ENCODE assay signal across 1 cellular context in the genomic region with DNA sequence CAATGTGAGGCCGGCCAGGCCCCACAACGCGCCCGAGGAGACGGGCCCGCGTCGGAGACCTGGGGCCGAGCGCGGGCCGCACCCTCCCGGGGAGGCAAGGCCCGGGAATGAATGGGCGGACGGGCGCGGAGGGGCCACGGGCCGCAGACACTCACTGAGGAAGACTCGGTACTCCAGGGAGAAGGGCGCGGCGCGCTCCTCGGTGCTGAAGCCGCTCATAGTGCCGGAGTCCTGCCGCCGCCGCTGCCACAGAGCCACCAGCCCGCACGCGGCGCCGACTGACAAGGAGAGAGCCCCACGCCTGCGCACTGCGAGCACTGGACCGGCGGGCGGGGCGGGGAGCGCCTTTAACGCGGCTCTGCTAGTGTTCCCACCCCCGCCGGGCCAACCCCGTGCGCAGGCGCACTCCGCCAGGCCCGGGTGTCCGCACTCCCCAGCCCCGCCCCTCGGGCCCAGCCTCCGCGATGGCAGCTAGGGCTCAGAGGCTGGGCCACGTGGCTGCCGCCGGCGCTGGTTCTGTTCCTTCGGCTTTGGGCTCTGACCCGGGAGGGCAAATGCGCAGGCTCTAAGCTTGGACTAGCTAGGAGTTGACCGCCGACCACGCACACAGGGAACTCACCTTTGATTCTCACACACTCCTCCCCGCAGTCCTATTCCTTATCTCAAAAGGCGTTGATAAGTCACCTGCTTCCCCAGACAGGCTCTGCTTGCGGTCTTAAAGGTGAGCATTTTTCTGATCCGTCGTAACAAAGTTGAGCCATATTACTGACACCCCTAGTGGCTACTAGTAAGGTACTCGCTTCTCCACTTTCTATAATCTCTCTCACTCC.
A peak's percentile ranks its signal among the peaks of the same experiment; 100 is the strongest.
TF ChIP-seq lines count a peak whose summit lies in the region.

A gene (minus strand): TSS at position 321 of the 830 bp plus-strand sequence. CDS start 102 bp downstream, at position 219.

TF ChIP-seq in K562, 482 proteins besides CTCF, POLR2A, EP300 and RAD21 (continued from another document and continues in another):
- TF ChIP-seq, protein P1, sequence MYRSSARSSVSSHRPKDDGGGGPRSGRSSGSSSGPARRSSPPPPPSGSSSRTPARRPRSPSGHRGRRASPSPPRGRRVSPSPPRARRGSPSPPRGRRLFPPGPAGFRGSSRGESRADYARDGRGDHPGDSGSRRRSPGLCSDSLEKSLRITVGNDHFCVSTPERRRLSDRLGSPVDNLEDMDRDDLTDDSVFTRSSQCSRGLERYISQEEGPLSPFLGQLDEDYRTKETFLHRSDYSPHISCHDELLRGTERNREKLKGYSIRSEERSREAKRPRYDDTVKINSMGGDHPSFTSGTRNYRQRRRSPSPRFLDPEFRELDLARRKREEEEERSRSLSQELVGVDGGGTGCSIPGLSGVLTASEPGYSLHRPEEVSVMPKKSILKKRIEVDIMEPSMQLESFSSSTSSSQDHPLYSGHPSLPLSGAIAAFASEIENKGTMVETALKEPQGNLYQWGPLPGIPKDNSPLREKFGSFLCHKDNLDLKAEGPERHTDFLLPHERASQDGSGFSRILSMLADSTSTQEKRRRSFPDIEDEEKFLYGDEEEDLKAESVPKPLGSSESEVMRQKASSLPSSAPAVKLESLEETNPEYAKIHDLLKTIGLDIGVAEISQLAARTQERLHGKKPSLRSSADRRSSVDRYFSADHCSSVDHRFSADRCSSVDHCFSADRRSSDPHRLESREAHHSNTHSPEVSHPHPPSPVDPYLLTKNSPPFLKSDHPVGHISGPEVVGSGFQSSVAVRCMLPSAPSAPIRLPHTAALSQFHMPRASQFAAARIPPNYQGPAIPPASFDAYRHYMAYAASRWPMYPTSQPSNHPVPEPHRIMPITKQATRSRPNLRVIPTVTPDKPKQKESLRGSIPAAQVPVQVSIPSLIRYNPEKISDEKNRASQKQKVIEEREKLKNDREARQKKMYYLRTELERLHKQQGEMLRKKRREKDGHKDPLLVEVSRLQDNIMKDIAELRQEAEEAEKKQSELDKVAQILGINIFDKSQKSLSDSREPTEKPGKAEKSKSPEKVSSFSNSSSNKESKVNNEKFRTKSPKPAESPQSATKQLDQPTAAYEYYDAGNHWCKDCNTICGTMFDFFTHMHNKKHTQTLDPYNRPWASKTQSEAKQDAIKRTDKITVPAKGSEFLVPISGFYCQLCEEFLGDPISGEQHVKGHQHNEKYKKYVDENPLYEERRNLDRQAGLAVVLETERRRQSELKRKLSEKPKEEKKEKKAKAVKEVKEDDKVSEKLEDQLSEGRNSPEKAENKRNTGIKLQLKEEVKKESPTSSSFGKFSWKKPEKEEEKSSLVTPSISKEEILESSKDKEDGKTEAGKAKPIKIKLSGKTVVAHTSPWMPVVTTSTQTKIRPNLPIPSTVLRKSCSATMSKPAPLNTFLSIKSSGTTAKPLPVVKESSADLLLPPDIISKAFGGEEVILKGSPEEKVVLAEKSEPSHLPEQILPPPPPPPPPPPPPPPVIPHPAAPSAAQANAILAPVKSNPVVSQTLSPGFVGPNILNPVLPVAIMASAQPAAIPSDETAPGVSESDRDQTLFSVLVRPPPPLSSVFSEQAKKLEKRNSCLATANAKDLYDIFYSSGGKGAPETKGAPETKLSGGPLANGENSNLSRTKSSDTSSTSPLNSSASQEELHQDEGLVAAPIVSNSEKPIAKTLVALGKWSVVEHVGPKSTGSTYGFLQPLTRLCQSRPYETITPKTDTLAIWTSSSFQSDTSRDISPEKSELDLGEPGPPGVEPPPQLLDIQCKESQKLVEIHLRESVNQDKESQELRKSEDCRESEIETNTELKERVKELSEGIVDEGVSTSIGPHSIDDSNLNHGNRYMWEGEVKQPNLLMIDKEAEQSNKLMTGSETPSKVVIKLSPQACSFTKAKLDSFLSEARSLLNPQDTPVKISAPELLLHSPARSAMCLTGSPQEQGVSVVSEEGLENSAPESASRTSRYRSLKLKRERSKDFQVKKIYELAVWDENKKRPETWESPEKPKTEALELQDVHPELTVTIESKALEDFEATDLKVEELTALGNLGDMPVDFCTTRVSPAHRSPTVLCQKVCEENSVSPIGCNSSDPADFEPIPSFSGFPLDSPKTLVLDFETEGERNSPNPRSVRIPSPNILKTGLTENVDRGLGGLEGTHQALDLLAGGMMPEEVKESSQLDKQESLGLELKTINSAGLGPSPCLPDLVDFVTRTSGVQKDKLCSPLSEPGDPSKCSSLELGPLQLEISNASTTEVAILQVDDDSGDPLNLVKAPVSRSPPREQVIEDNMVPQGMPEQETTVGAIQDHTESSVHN (IDR thresholded peaks at IDR 0.05; ENCODE audit: borderline replicate concordance in 1 of 2, low read depth in 1 of 2): no peak
- TF ChIP-seq SRSF7 (optimal IDR thresholded peaks at IDR 0.05; ENCODE audit: low read depth, low read length) (no peak), ESRRB (CRISPR knock-in tag; IDR thresholded peaks at IDR 0.05; ENCODE audit: borderline replicate concordance) (no peak), RB1 (IDR thresholded peaks at IDR 0.05; ENCODE audit: low read depth) (peak; percentile 86), KDM1A (IDR thresholded peaks at IDR 0.05) (peak; percentile 35 to 49; a peak in 2 of 4 replicates), MAFG (tag; conservative IDR thresholded peaks at IDR 0.05) (no peak), SRSF3 (IDR thresholded peaks at IDR 0.05; ENCODE audit: insufficient read depth, low read length) (no peak), ADNP (tag; IDR thresholded peaks at IDR 0.05) (no peak), ZNF589 (CRISPR knock-in tag; IDR thresholded peaks at IDR 0.05; ENCODE audit: low read depth) (no peak), SMARCA5 (IDR thresholded peaks at IDR 0.05) (0 out of 2 replicates have a peak, but pooled peaks have one; percentile 17), KDM5B (IDR thresholded peaks at IDR 0.05; ENCODE audit: insufficient replicate concordance, low read depth, low read length) (peak; percentile 95), PTRF (tag; IDR thresholded peaks at IDR 0.05) (no peak), HIVEP1 (CRISPR knock-in tag; IDR thresholded peaks at IDR 0.05) (0 out of 2 replicates have a peak, but pooled peaks have one; percentile 74), RBM22 (IDR thresholded peaks at IDR 0.05; ENCODE audit: low read depth, low read length, poor library complexity, severe bottlenecking) (no peak), ZFP1 (CRISPR knock-in tag; IDR thresholded peaks at IDR 0.05) (0 out of 2 replicates have a peak, but pooled peaks have one; percentile 46)
- TF ChIP-seq, protein P2, sequence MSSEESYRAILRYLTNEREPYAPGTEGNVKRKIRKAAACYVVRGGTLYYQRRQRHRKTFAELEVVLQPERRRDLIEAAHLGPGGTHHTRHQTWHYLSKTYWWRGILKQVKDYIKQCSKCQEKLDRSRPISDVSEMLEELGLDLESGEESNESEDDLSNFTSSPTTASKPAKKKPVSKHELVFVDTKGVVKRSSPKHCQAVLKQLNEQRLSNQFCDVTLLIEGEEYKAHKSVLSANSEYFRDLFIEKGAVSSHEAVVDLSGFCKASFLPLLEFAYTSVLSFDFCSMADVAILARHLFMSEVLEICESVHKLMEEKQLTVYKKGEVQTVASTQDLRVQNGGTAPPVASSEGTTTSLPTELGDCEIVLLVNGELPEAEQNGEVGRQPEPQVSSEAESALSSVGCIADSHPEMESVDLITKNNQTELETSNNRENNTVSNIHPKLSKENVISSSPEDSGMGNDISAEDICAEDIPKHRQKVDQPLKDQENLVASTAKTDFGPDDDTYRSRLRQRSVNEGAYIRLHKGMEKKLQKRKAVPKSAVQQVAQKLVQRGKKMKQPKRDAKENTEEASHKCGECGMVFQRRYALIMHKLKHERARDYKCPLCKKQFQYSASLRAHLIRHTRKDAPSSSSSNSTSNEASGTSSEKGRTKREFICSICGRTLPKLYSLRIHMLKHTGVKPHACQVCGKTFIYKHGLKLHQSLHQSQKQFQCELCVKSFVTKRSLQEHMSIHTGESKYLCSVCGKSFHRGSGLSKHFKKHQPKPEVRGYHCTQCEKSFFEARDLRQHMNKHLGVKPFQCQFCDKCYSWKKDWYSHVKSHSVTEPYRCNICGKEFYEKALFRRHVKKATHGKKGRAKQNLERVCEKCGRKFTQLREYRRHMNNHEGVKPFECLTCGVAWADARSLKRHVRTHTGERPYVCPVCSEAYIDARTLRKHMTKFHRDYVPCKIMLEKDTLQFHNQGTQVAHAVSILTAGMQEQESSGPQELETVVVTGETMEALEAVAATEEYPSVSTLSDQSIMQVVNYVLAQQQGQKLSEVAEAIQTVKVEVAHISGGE (CRISPR knock-in tag; IDR thresholded peaks at IDR 0.05): no peak
- TF ChIP-seq, protein P3, sequence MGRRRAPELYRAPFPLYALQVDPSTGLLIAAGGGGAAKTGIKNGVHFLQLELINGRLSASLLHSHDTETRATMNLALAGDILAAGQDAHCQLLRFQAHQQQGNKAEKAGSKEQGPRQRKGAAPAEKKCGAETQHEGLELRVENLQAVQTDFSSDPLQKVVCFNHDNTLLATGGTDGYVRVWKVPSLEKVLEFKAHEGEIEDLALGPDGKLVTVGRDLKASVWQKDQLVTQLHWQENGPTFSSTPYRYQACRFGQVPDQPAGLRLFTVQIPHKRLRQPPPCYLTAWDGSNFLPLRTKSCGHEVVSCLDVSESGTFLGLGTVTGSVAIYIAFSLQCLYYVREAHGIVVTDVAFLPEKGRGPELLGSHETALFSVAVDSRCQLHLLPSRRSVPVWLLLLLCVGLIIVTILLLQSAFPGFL (CRISPR knock-in tag; IDR thresholded peaks at IDR 0.05): no peak
- TF ChIP-seq, protein P4, sequence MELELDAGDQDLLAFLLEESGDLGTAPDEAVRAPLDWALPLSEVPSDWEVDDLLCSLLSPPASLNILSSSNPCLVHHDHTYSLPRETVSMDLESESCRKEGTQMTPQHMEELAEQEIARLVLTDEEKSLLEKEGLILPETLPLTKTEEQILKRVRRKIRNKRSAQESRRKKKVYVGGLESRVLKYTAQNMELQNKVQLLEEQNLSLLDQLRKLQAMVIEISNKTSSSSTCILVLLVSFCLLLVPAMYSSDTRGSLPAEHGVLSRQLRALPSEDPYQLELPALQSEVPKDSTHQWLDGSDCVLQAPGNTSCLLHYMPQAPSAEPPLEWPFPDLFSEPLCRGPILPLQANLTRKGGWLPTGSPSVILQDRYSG (tag; conservative IDR thresholded peaks at IDR 0.05; ENCODE audit: low read depth): no peak
- TF ChIP-seq, protein P5, sequence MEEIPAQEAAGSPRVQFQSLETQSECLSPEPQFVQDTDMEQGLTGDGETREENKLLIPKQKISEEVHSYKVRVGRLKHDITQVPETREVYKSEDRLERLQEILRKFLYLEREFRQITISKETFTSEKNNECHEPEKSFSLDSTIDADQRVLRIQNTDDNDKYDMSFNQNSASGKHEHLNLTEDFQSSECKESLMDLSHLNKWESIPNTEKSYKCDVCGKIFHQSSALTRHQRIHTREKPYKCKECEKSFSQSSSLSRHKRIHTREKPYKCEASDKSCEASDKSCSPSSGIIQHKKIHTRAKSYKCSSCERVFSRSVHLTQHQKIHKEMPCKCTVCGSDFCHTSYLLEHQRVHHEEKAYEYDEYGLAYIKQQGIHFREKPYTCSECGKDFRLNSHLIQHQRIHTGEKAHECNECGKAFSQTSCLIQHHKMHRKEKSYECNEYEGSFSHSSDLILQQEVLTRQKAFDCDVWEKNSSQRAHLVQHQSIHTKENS (CRISPR knock-in tag; IDR thresholded peaks at IDR 0.05): no peak
- TF ChIP-seq, protein P6, sequence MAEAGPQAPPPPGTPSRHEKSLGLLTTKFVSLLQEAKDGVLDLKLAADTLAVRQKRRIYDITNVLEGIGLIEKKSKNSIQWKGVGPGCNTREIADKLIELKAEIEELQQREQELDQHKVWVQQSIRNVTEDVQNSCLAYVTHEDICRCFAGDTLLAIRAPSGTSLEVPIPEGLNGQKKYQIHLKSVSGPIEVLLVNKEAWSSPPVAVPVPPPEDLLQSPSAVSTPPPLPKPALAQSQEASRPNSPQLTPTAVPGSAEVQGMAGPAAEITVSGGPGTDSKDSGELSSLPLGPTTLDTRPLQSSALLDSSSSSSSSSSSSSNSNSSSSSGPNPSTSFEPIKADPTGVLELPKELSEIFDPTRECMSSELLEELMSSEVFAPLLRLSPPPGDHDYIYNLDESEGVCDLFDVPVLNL (CRISPR knock-in tag; IDR thresholded peaks at IDR 0.05; ENCODE audit: low read depth): no peak
- TF ChIP-seq, protein P7, sequence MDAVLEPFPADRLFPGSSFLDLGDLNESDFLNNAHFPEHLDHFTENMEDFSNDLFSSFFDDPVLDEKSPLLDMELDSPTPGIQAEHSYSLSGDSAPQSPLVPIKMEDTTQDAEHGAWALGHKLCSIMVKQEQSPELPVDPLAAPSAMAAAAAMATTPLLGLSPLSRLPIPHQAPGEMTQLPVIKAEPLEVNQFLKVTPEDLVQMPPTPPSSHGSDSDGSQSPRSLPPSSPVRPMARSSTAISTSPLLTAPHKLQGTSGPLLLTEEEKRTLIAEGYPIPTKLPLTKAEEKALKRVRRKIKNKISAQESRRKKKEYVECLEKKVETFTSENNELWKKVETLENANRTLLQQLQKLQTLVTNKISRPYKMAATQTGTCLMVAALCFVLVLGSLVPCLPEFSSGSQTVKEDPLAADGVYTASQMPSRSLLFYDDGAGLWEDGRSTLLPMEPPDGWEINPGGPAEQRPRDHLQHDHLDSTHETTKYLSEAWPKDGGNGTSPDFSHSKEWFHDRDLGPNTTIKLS (IDR thresholded peaks at IDR 0.05; ENCODE audit: borderline replicate concordance, low read depth): peak; percentile 94
- TF ChIP-seq, protein P8, sequence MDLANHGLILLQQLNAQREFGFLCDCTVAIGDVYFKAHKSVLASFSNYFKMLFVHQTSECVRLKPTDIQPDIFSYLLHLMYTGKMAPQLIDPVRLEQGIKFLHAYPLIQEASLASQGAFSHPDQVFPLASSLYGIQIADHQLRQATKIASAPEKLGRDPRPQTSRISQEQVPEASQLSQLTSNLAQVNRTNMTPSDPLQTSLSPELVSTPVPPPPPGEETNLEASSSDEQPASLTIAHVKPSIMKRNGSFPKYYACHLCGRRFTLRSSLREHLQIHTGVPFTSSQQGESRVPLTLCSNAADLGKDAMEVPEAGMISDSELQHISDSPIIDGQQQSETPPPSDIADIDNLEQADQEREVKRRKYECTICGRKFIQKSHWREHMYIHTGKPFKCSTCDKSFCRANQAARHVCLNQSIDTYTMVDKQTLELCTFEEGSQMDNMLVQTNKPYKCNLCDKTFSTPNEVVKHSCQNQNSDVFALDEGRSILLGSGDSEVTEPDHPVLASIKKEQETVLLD (IDR thresholded peaks at IDR 0.05): peak; percentile 90
